ENCODE assay signal across 8 cellular contexts in the genomic region with DNA sequence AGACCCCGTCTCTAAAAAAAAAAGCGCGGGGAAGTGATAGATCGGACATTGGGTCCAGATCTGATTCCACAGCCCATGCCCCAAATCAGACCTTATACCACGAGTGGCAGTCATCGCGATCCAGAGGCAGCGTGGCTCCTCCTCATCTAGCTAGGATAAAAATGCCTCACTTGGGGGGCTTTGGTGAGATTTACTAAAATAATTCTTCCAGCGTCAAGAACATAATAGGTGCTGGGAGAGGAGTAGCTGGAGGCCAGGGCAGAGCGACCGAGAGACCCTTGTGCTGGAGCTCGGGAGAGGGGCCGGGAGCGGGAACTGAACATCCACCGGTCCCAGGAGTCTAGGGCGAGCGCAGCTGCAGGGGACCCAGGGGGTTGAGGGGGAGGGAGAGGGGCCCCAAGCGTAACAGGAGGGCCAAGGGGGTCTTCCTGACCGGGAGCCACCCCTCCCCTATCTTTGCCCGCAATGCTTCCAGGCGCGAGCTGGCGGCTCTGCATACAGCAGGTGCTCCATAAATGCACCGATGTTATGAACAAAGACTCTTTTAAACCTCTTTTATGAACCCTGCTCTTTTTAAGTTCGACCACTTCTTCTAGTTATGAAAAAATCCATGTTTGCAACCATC. TPM values are rescaled to one million over a fixed set of nuclear protein-coding genes. Genes with fewer than 3 reads are reported as not detected.
DNase-seq lines count a peak whose midpoint lies in the region; ATAC-seq, FAIRE-seq and TF ChIP-seq lines count a peak whose summit lies in the region.

No MANE protein-coding gene starts in this region.

- H3K4me3 ChIP-seq in right cardiac atrium (ENCODE audit: low read length) (peak overlapping the region; percentile 88), astrocyte (ENCODE audit: insufficient read depth, low read depth, low read length) (peak overlapping the region; percentile 53), mononuclear cell (ENCODE audit: low read length) (peak overlapping the region; percentile 64), vagina (peak overlapping the region; percentile 69 to 98)

- peaks cover 6% of the 10 kb centered on the region for H4K20me1 ChIP-seq in astrocyte (ENCODE audit: insufficient read depth, low read length)

- peaks cover 52% of the 10 kb centered on the region for H3K27me3 Mint-ChIP-seq in astrocyte (ENCODE audit: low read depth, unreplicated experiment)

- H3K27me3 ChIP-seq in right cardiac atrium (ENCODE audit: control insufficient read depth, insufficient read depth) (no peaks in the 10 kb centered on the region), astrocyte (ENCODE audit: insufficient read depth, low read length) (peaks cover 35% of the 10 kb centered on the region), mononuclear cell (ENCODE audit: insufficient read depth, low read length) (no peaks in the 10 kb centered on the region), vagina (no peaks in the 10 kb centered on the region), foreskin keratinocyte (peaks cover 17% of the 10 kb centered on the region)

- TF ChIP-seq CTCF in astrocyte (IDR thresholded peaks at IDR 0.05; ENCODE audit: insufficient read depth, low read depth, low read length) (no peak), vagina (IDR thresholded peaks at IDR 0.05) (no peak), foreskin keratinocyte (conservative IDR thresholded peaks at IDR 0.05) (no peak)

- DNase-seq in right cardiac atrium (peak in 2 of 3 donors; percentile 25 to 66), left cardiac atrium (no peak), astrocyte (ENCODE audit: low read depth) (no peak), vagina (ENCODE audit: extremely low spot score in 2 of 2) (no peak), NCI-H1048 (lab: John Stamatoyannopoulos, UW) (no peak), foreskin keratinocyte (no peak)
- DNase-seq in effector CD8-positive, alpha-beta T cell (lab: John Stamatoyannopoulos, UW) = no peak

- 36% methylated on average over 25 of the region's 25 CpGs for WGBS in right cardiac atrium

- peaks cover 7% of the 10 kb centered on the region for H3K4me1 Mint-ChIP-seq in astrocyte (ENCODE audit: low read depth, unreplicated experiment)

- no peaks in the 10 kb centered on the region for H3K36me3 Mint-ChIP-seq in astrocyte (ENCODE audit: low read depth, unreplicated experiment)

- ATAC-seq in right cardiac atrium (no peak), left cardiac atrium (no peak), foreskin keratinocyte (no peak)

- no peak overlapping the region for H2AFZ ChIP-seq in astrocyte (ENCODE audit: low read depth, low read length)

- H3K9ac ChIP-seq in astrocyte (ENCODE audit: low read length) = peak overlapping the region; percentile 5

- no peaks in the 10 kb centered on the region for H3K36me3 ChIP-seq in astrocyte (ENCODE audit: insufficient read depth, low read length)
- H3K36me3 ChIP-seq in vagina = no peaks in the 10 kb centered on the region

- peaks cover under 1% of the 10 kb centered on the region for H3K79me2 ChIP-seq in astrocyte (ENCODE audit: insufficient read depth, low read length)

- peak overlapping the region; percentile 84 for H3K4me2 ChIP-seq in astrocyte (ENCODE audit: low read length)

- H3K4me1 ChIP-seq in right cardiac atrium (ENCODE audit: control insufficient read depth, insufficient read depth, low read length) (peaks cover 7% of the 10 kb centered on the region), astrocyte (ENCODE audit: insufficient read depth, low read length) (peaks cover 35% of the 10 kb centered on the region), mononuclear cell (ENCODE audit: insufficient read depth, low read length) (peaks cover 64% of the 10 kb centered on the region), vagina (peaks cover 36% of the 10 kb centered on the region), foreskin keratinocyte (peaks cover 7% of the 10 kb centered on the region)

- intact Hi-C loops in right cardiac atrium (cut with DNase I) = no loop called here
- intact Hi-C loops in left cardiac atrium (cut with DNase I) = loop anchor here in 1 of 2 donors (5.0 kb wide), 1 partner anchor 65 kb away; no protein-coding TSS in a partner anchor
- intact Hi-C loops in vagina (cut with DNase I) = no loop called here

- no peak overlapping the region for H3K27ac Mint-ChIP-seq in astrocyte (ENCODE audit: unreplicated experiment)

- peak overlapping the region; percentile 28 for H3K4me3 Mint-ChIP-seq in astrocyte (ENCODE audit: unreplicated experiment)

- H3K27ac ChIP-seq in right cardiac atrium (ENCODE audit: low read length) (no peak overlapping the region), astrocyte (ENCODE audit: low read depth, low read length) (no peak overlapping the region), vagina (peak overlapping the region; percentile 97), foreskin keratinocyte (no peak overlapping the region)

- H3K9me3 Mint-ChIP-seq in astrocyte (ENCODE audit: unreplicated experiment) = no peaks in the 10 kb centered on the region

- no peak for FAIRE-seq in astrocyte (lab: Jason Lieb, UNC)

- no peaks in the 10 kb centered on the region for H3K9me3 ChIP-seq in right cardiac atrium (ENCODE audit: control insufficient read depth, low read length)
- H3K9me3 ChIP-seq in astrocyte (ENCODE audit: insufficient read depth, low read depth, low read length) = no peaks in the 10 kb centered on the region
- H3K9me3 ChIP-seq in mononuclear cell (ENCODE audit: low read depth, low read length) = no peaks in the 10 kb centered on the region
- no peaks in the 10 kb centered on the region for H3K9me3 ChIP-seq in vagina

- TF ChIP-seq POLR2A in vagina (IDR thresholded peaks at IDR 0.05) = no peak

RNA-seq across cellular contexts. Expression of a gene that starts 0.8 kb away (rescaled TPM):
- total RNA-seq in right cardiac atrium (10 to 100 TPM; 33.2 to 63.5 (median 47.3) TPM), left cardiac atrium (10 to 100 TPM; 56.6 to 63.5 TPM), astrocyte (2.3 and 2.8 TPM in 2 replicates), mononuclear cell (13.7 TPM), vagina (80.8 TPM), foreskin keratinocyte (16.0 and 18.8 TPM in 2 replicates)
- polyA plus RNA-seq in right cardiac atrium (22.4 TPM), foreskin keratinocyte (5.3 and 8.0 TPM in 2 replicates)

Comparison
In these comparisons a context has a peak if more than half of its experiments do, and no peak if none do; other contexts are left out.
1. DNase-seq: peak in right cardiac atrium (2 of 3); none in left cardiac atrium (single experiment), astrocyte (single experiment), vagina (0 of 2), NCI-H1048 (single experiment), foreskin keratinocyte (0 of 2) and effector CD8-positive, alpha-beta T cell (single experiment).
2. Peak in every context shown above with its lines, with median percentiles within 50 percentile points of each other: H3K4me3 ChIP-seq.